Comparison of ENCODE assay signal across 8 cellular contexts in genomic region chr17:76737676-76738467, GRCh38. TPM values are rescaled to one million over a fixed set of nuclear protein-coding genes. Genes with fewer than 3 reads are reported as not detected.
DNase-seq lines count a peak whose midpoint lies in the region; ATAC-seq and TF ChIP-seq lines count a peak whose summit lies in the region.

Gene MFSD11 (plus strand): TSS chr17:76738119. CDS start chr17:76738353, 234 bp downstream.

- peak within 1 kb of the TSS; percentile 67 for H3K4me2 ChIP-seq in DOHH2 (ENCODE audit: low read length)

- H3K27ac ChIP-seq in DOHH2 (ENCODE audit: low read depth, low read length) (peak within 1 kb of the TSS; percentile 93), KOPT-K1 (ENCODE audit: low read depth, low read length, poor library complexity, severe bottlenecking) (peak within 1 kb of the TSS; percentile 97), RWPE1 (peak within 1 kb of the TSS; percentile 96)

- no peaks in the 10 kb centered on the region for H3K27me3 Mint-ChIP-seq in naive thymus-derived CD8-positive, alpha-beta T cell
- H3K27me3 Mint-ChIP-seq in stimulated activated naive B cell treated with anti-CD40 and anti-IgM and Interleukin-4, amounts not matched to agents 10 μg/mL and 1 μg/mL and 100 μg/mL, for 72 hours = no peaks in the 10 kb centered on the region

- CTCF ChIA-PET in RWPE1 (lab: Yijun Ruan, JAX) = interaction anchor here (0.6 to 0.7 kb wide), 2 partner anchors 29 to 423 kb away, joined by 3 to 5 read pairs; no protein-coding TSS in a partner anchor

- H3K4me3 ChIP-seq in DOHH2 (ENCODE audit: low read length) = peak within 1 kb of the TSS; percentile 89

- H3K79me2 ChIP-seq in DOHH2 (ENCODE audit: control insufficient read depth, low read length) = peaks cover 62% of the 10 kb centered on the region

- no peaks in the 10 kb centered on the region for H3K9me3 Mint-ChIP-seq in naive thymus-derived CD8-positive, alpha-beta T cell
- H3K9me3 Mint-ChIP-seq in stimulated activated naive B cell treated with anti-CD40 and anti-IgM and Interleukin-4, amounts not matched to agents 10 μg/mL and 1 μg/mL and 100 μg/mL, for 72 hours = no peaks in the 10 kb centered on the region

- no peaks in the 10 kb centered on the region for H3K9me2 ChIP-seq in DOHH2 (replicated peaks; ENCODE audit: control insufficient read depth, low read length)

- H3K27me3 ChIP-seq in DOHH2 (ENCODE audit: control insufficient read depth, low read length) = no peaks in the 10 kb centered on the region

- H4K20me1 ChIP-seq in DOHH2 (ENCODE audit: control insufficient read depth, insufficient read depth, low read depth, low read length) = peaks cover 28% of the 10 kb centered on the region

- POLR2A ChIA-PET in RWPE1 (lab: Yijun Ruan, JAX; ENCODE audit: low non-redundant PET) = interaction anchor here (0.7 kb wide), 1 partner anchor 100 kb away, joined by 3 read pairs; no protein-coding TSS in a partner anchor
- POLR2A ChIA-PET in naive thymus-derived CD8-positive, alpha-beta T cell (lab: Charles Lee) = interaction anchor here (0.5 to 7.2 kb wide), 22 partner anchors 10 to 1384 kb away, joined by 3 to 184 read pairs (median 4); partner anchors contain the start of genes JMJD6, METTL23, SEC14L1 and TMEM94

- H3K4me1 Mint-ChIP-seq in naive thymus-derived CD8-positive, alpha-beta T cell = peaks cover 34 to 60% (median 50%) of the 10 kb centered on the region in 4 donors
- H3K4me1 Mint-ChIP-seq in stimulated activated naive B cell treated with anti-CD40 and anti-IgM and Interleukin-4, amounts not matched to agents 10 μg/mL and 1 μg/mL and 100 μg/mL, for 72 hours = peaks cover 29 to 53% of the 10 kb centered on the region in 2 donors

- H3F3A ChIP-seq in DOHH2 (ENCODE audit: control insufficient read depth, insufficient read depth) = peaks cover 38% of the 10 kb centered on the region

- H3K9me3 ChIP-seq in DOHH2 (ENCODE audit: control insufficient read depth, insufficient read depth, low read length) (no peaks in the 10 kb centered on the region), KOPT-K1 (ENCODE audit: insufficient read depth, low read length, poor library complexity, severe bottlenecking) (no peaks in the 10 kb centered on the region)

- H3K36me3 Mint-ChIP-seq in naive thymus-derived CD8-positive, alpha-beta T cell = peaks cover 27 to 54% (median 34%) of the 10 kb centered on the region in 3 donors
- H3K36me3 Mint-ChIP-seq in stimulated activated naive B cell treated with anti-CD40 and anti-IgM and Interleukin-4, amounts not matched to agents 10 μg/mL and 1 μg/mL and 100 μg/mL, for 72 hours = peaks cover 39 to 54% of the 10 kb centered on the region in 2 donors

- peak within 1 kb of the TSS; percentile 96 to 100 (median 98) for H3K27ac Mint-ChIP-seq in naive thymus-derived CD8-positive, alpha-beta T cell
- peak within 1 kb of the TSS; percentile 100 for H3K27ac Mint-ChIP-seq in stimulated activated naive B cell treated with anti-CD40 and anti-IgM and Interleukin-4, amounts not matched to agents 10 μg/mL and 1 μg/mL and 100 μg/mL, for 72 hours

- peaks cover 58% of the 10 kb centered on the region for H3K36me3 ChIP-seq in DOHH2 (ENCODE audit: control insufficient read depth, low read length)
- H3K36me3 ChIP-seq in KOPT-K1 (ENCODE audit: insufficient read depth, low read length) = peaks cover 63% of the 10 kb centered on the region

- peak within 1 kb of the TSS; percentile 93 to 97 (median 96) for H3K4me3 Mint-ChIP-seq in naive thymus-derived CD8-positive, alpha-beta T cell
- H3K4me3 Mint-ChIP-seq in stimulated activated naive B cell treated with anti-CD40 and anti-IgM and Interleukin-4, amounts not matched to agents 10 μg/mL and 1 μg/mL and 100 μg/mL, for 72 hours = peak within 1 kb of the TSS; percentile 98 to 99

- peak; percentile 52 for ATAC-seq in GM21825 (IDR thresholded peaks at IDR 0.05; ENCODE audit: unreplicated experiment)
- peak; percentile 61 to 70 for ATAC-seq in naive thymus-derived CD8-positive, alpha-beta T cell
- peak; percentile 72 to 77 for ATAC-seq in stimulated activated naive B cell treated with anti-CD40 and anti-IgM and Interleukin-4, amounts not matched to agents 10 μg/mL and 1 μg/mL and 100 μg/mL, for 72 hours (replicated peaks)

- peak; percentile 96 for DNase-seq in RWPE1 (ENCODE audit: low spot score)
- peak; percentile 88 for DNase-seq in activated T-helper 9 cell treated with anti-CD3 and anti-CD28 coated beads, Interleukin-2, amount 50 U/mL, for 16 hours (ENCODE audit: low read depth)
- DNase-seq in fibroblast of peridontal ligament (ENCODE audit: extremely low read depth) = peak; percentile 89
- peak; percentile 85 to 97 (median 92) for DNase-seq in naive thymus-derived CD8-positive, alpha-beta T cell
- DNase-seq in stimulated activated naive B cell treated with anti-CD40 and anti-IgM and Interleukin-4, amounts not matched to agents 10 μg/mL and 1 μg/mL and 100 μg/mL, for 72 hours = peak; percentile 91

- H3K4me1 ChIP-seq in DOHH2 (ENCODE audit: control insufficient read depth, low read length) = peaks cover 34% of the 10 kb centered on the region

- TF ChIP-seq CTCF in DOHH2 (IDR thresholded peaks at IDR 0.05; ENCODE audit: low read depth, low read length, poor library complexity, severe bottlenecking) = no peak
- no peak for TF ChIP-seq CTCF in RWPE1 (conservative IDR thresholded peaks at IDR 0.05; ENCODE audit: low read depth)

RNA-seq across cellular contexts. Expression of gene MFSD11, which starts in this region (rescaled TPM):
- total RNA-seq in naive thymus-derived CD8-positive, alpha-beta T cell = 10 to 100 TPM; 28.2 to 30.4 TPM
- polyA plus RNA-seq in naive thymus-derived CD8-positive, alpha-beta T cell = 10 to 100 TPM; 18.1 to 23.6 (median 18.9) TPM

Comparison
In these comparisons a context has a peak if more than half of its experiments do, and no peak if none do; other contexts are left out.
1. Peak in every context shown above with its lines: DNase-seq, ATAC-seq, H3K4me3 ChIP-seq and H3K27ac ChIP-seq.